ENCODE assay signal across 15 cellular contexts in genomic region chr5:125037020-125037419, GRCh38.
"Had no signal": no experiment of that assay in that cellular context is flagged by ENCODE, and none has a peak within 500 bp of the region (broad histone marks: within the 10 kb centered on the region; RNA-seq: fewer than 3 reads in every experiment).

No MANE protein-coding gene starts in this region.

- H3K27ac Mint-ChIP-seq: activated CD4-positive, alpha-beta T cell treated with anti-CD3 and anti-CD28 coated beads, Interleukin-2, amount 10 ng/mL, durations not matched to agents 7 days and 5 days; activated naive CD8-positive, alpha-beta T cell treated with anti-CD3 and anti-CD28 coated beads, Interleukin-2, amount 10 ng/mL, durations not matched to agents 7 days and 5 days; naive thymus-derived CD8-positive, alpha-beta T cell; stimulated activated naive CD8-positive, alpha-beta T cell treated with anti-CD3 and anti-CD28 coated beads, Interleukin-15, Interleukin-2, amounts not matched to agents 100 ng/mL and 50 ng/mL, for 24 hours; type B pancreatic cell had no signal

- H3K9me3 Mint-ChIP-seq: activated CD4-positive, alpha-beta T cell treated with anti-CD3 and anti-CD28 coated beads, Interleukin-2, amount 10 ng/mL, durations not matched to agents 7 days and 5 days; activated naive CD8-positive, alpha-beta T cell treated with anti-CD3 and anti-CD28 coated beads, Interleukin-2, amount 10 ng/mL, durations not matched to agents 7 days and 5 days had no signal

- H3K36me3 Mint-ChIP-seq: activated naive CD8-positive, alpha-beta T cell treated with anti-CD3 and anti-CD28 coated beads, Interleukin-2, amount 10 ng/mL, durations not matched to agents 7 days and 5 days; brain; naive thymus-derived CD8-positive, alpha-beta T cell had no signal

- H3K27ac ChIP-seq: left ventricle myocardium inferior, pancreas had no signal

- H3K27me3 Mint-ChIP-seq: activated CD4-positive, alpha-beta T cell treated with anti-CD3 and anti-CD28 coated beads, Interleukin-2, amount 10 ng/mL, durations not matched to agents 7 days and 5 days; activated naive CD8-positive, alpha-beta T cell treated with anti-CD3 and anti-CD28 coated beads, Interleukin-2, amount 10 ng/mL, durations not matched to agents 7 days and 5 days; stimulated activated naive CD8-positive, alpha-beta T cell treated with anti-CD3 and anti-CD28 coated beads, Interleukin-15, Interleukin-2, amounts not matched to agents 100 ng/mL and 50 ng/mL, for 24 hours had no signal

- H3K27me3 ChIP-seq: pancreas had no signal

- H3K9me3 ChIP-seq: left ventricle myocardium inferior, mucosa of descending colon, pancreas had no signal

- ATAC-seq: mucosa of descending colon; naive thymus-derived CD8-positive, alpha-beta T cell; pancreas had no signal

- H3K4me3 Mint-ChIP-seq: activated CD4-positive, alpha-beta T cell treated with anti-CD3 and anti-CD28 coated beads, Interleukin-2, amount 10 ng/mL, durations not matched to agents 7 days and 5 days; activated naive CD8-positive, alpha-beta T cell treated with anti-CD3 and anti-CD28 coated beads, Interleukin-2, amount 10 ng/mL, durations not matched to agents 7 days and 5 days; brain; naive thymus-derived CD8-positive, alpha-beta T cell; stimulated activated naive CD8-positive, alpha-beta T cell treated with anti-CD3 and anti-CD28 coated beads, Interleukin-15, Interleukin-2, amounts not matched to agents 100 ng/mL and 50 ng/mL, for 24 hours; type B pancreatic cell had no signal

- H3K36me3 ChIP-seq: left ventricle myocardium inferior, pancreas had no signal

- DNase-seq: activated CD4-positive, alpha-beta T cell treated with anti-CD3 and anti-CD28 coated beads, Interleukin-2, amount 10 ng/mL, durations not matched to agents 7 days and 5 days; activated CD8-positive, alpha-beta memory T cell treated with anti-CD3 and anti-CD28 coated beads, Interleukin-2, amount 50 U/mL, for 48 hours; activated naive CD8-positive, alpha-beta T cell treated with anti-CD3 and anti-CD28 coated beads, Interleukin-2, amount 10 ng/mL, durations not matched to agents 7 days and 5 days; cortex of kidney; effector CD4-positive, alpha-beta T cell; foreskin fibroblast; glutamatergic neuron; left ventricle myocardium inferior; mucosa of descending colon; naive thymus-derived CD8-positive, alpha-beta T cell; pancreas; stimulated activated CD4-positive, alpha-beta T cell treated with anti-CD3 and anti-CD28 coated beads, Interleukin-4, amount 100 ng/mL, for 24 hours had no signal

- H3K4me3 ChIP-seq: left ventricle myocardium inferior, mucosa of descending colon, pancreas had no signal

- H3K4me1 Mint-ChIP-seq: activated CD4-positive, alpha-beta T cell treated with anti-CD3 and anti-CD28 coated beads, Interleukin-2, amount 10 ng/mL, durations not matched to agents 7 days and 5 days; activated naive CD8-positive, alpha-beta T cell treated with anti-CD3 and anti-CD28 coated beads, Interleukin-2, amount 10 ng/mL, durations not matched to agents 7 days and 5 days had no signal
